In the genomic region with DNA sequence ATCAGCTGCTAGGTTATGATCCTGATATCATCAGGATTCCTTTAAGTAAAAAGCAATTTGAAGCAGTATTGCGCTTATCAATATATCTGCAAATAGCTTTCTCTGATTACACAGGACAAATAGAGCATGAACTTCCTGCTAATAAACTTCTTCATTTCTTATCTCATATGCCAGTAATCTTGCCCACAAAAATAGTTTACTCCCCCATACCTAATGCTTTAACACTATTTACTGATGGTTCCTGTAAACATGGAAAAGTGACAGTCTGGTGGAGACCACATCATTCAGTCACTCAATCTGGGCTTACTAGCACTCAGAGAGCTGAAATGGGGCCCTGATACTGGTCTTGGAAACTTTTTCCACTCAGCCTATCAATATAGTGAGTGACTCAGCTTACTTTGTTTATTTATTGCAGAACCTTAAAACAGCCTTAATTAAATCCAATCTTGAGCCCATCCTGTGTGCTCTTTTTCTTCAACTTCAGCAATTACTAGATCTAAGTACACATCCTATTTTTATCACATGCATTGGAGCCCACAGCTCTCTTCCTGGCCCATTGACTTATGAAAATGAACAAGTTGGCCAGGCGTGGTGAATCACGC, we compare ENCODE assay signal across 17 cellular contexts.
"Had no signal": no experiment of that assay in that cellular context is flagged by ENCODE, and none has a peak within 500 bp of the region (broad histone marks: within the 10 kb centered on the region; RNA-seq: fewer than 3 reads in every experiment).

No MANE protein-coding gene starts in this region.

- H3K27ac ChIP-seq: body of pancreas, esophagus muscularis mucosa, thyroid gland had no signal

- DNase-seq: activated CD4-positive, alpha-beta T cell treated with anti-CD3 and anti-CD28 coated beads, Interleukin-2, amount 10 ng/mL, durations not matched to agents 24 days and 14 days; activated CD8-positive, alpha-beta T cell treated with anti-CD3 and anti-CD28 coated beads, Interleukin-2, amount 10 ng/mL, durations not matched to agents 7 days and 5 days; activated naive CD4-positive, alpha-beta T cell treated with Interleukin-2 at 50 U/mL for 16 hours; activated naive CD8-positive, alpha-beta T cell treated with anti-CD3 and anti-CD28 coated beads, Interleukin-2, amount 10 ng/mL, durations not matched to agents 7 days and 5 days; activated T-cell treated with anti-CD3 and anti-CD28 coated beads, Interleukin-2, amount 50 U/mL, for 24 hours; body of pancreas; central memory CD4-positive, alpha-beta T cell; effector CD8-positive, alpha-beta T cell; foreskin melanocyte; glutamatergic neuron; hypothalamus; midbrain; stimulated activated CD8-positive, alpha-beta memory T cell treated with anti-CD3 and anti-CD28 coated beads, Interleukin-4, amount 100 ng/mL, for 48 hours; stimulated activated naive CD4-positive, alpha-beta T cell; thyroid gland had no signal

- H3K9me3 ChIP-seq: esophagus muscularis mucosa, thyroid gland had no signal

- ATAC-seq: activated CD8-positive, alpha-beta T cell treated with anti-CD3 and anti-CD28 coated beads, Interleukin-2, amount 10 ng/mL, durations not matched to agents 7 days and 5 days; body of pancreas; left lobe of liver had no signal

- H3K36me3 ChIP-seq: thyroid gland had no signal

- H3K27me3 ChIP-seq: body of pancreas, esophagus muscularis mucosa, thyroid gland had no signal

- H3K4me1 ChIP-seq: body of pancreas had no signal

- H3K4me3 ChIP-seq: body of pancreas, esophagus muscularis mucosa, thyroid gland had no signal
